In the genomic region with DNA sequence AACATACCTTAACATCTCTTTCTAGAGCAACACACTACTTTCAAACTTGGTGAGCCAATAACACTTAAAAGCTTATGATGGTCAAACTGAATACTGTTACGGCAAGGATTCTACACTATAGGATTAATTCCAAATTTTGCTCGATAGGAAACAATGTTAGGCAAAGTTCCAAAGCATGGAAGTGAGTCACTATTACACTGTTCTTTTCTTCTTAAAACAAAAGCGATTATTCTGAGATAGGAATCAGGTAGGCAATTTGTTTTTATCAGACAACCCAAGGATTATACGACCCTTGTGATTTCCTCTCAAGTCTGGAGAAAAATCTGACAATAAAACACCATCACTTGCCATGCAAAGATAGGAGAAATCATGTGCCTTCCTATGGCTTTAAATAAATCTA, we compare ENCODE assay signal across 28 cellular contexts.
"Had no signal": no experiment of that assay in that cellular context is flagged by ENCODE, and none has a peak within 500 bp of the region (broad histone marks: within the 10 kb centered on the region; RNA-seq: fewer than 3 reads in every experiment).

No MANE protein-coding gene starts in this region.

- H3K27ac ChIP-seq: ascending aorta, gastrocnemius medialis, heart left ventricle, parathyroid adenoma, tibial artery had no signal

- H3K4me3 Mint-ChIP-seq: activated CD4-positive, alpha-beta T cell treated with anti-CD3 and anti-CD28 coated beads for 36 hours; activated T-cell treated with anti-CD3 and anti-CD28 coated beads, Interleukin-2, amount 50 U/mL, for 24 hours; activated T-helper 17 cell treated with anti-CD3 and anti-CD28 coated beads, Interleukin-2, amount 50 U/mL, for 72 hours; naive B cell; stimulated activated effector memory CD8-positive, alpha-beta T cell treated with anti-CD3 and anti-CD28 coated beads, Interleukin-12 subunit alpha, Interleukin-12 subunit beta, amount 100 ng/mL, for 72 hours; stimulated activated naive CD8-positive, alpha-beta T cell treated with anti-CD3 and anti-CD28 coated beads, Interleukin-15, amount 100 ng/mL, for 72 hours; T-helper 1 cell treated with Interleukin-12 subunit alpha and Interleukin-12 subunit beta and Interleukin-4 antibody, amounts not matched to agents 30 μg/mL and 1 μg/mL, for 36 hours; WTC11 had no signal

- H3K4me1 Mint-ChIP-seq: naive B cell; stimulated activated naive CD8-positive, alpha-beta T cell treated with anti-CD3 and anti-CD28 coated beads, Interleukin-15, amount 100 ng/mL, for 72 hours had no signal

- H3K4me3 ChIP-seq: ascending aorta, gastrocnemius medialis, heart left ventricle, tibial artery had no signal

- H3K27me3 ChIP-seq: ascending aorta, tibial artery had no signal

- H3K9me3 ChIP-seq: ascending aorta, gastrocnemius medialis, heart left ventricle, tibial artery had no signal

- H3K36me3 Mint-ChIP-seq: naive B cell had no signal

- DNase-seq: activated CD4-positive, alpha-beta T cell treated with anti-CD3 and anti-CD28 coated beads for 36 hours; activated CD4-positive, alpha-beta T cell treated with anti-CD3 and anti-CD28 coated beads, Interleukin-2, amount 50 U/mL, for 4 hours; activated CD8-positive, alpha-beta memory T cell treated with anti-CD3 and anti-CD28 coated beads for 24 hours; activated CD8-positive, alpha-beta memory T cell treated with anti-CD3 and anti-CD28 coated beads, Interleukin-2, amount 50 U/mL, for 4 hours; activated T-cell treated with anti-CD3 and anti-CD28 coated beads, Interleukin-2, amount 50 U/mL, for 24 hours; cerebellar nuclear complex; cortex of kidney; effector CD4-positive, alpha-beta T cell; erythroblast; gastrocnemius medialis; heart left ventricle; islet precursor cell; left colon; mesendoderm; naive B cell; nucleus accumbens; small intestine; stimulated activated CD4-positive, alpha-beta T cell treated with anti-CD3 and anti-CD28 coated beads, Interleukin-2, amount 100 ng/mL, for 24 hours; stimulated activated naive CD8-positive, alpha-beta T cell treated with anti-CD3 and anti-CD28 coated beads, Interleukin-15, amount 100 ng/mL, for 72 hours; T1000; tibial artery had no signal

- H3K4me1 ChIP-seq: ascending aorta, gastrocnemius medialis, heart left ventricle, tibial artery had no signal

- H3K27ac Mint-ChIP-seq: activated CD4-positive, alpha-beta T cell treated with anti-CD3 and anti-CD28 coated beads for 36 hours; activated naive CD4-positive, alpha-beta T cell treated with anti-CD3 and anti-CD28 coated beads, Interleukin-2, amount 50 U/mL, for 72 hours; activated T-helper 17 cell treated with anti-CD3 and anti-CD28 coated beads, Interleukin-2, amount 50 U/mL, for 72 hours; naive B cell; stimulated activated effector memory CD8-positive, alpha-beta T cell treated with anti-CD3 and anti-CD28 coated beads, Interleukin-12 subunit alpha, Interleukin-12 subunit beta, amount 100 ng/mL, for 72 hours; T-helper 1 cell treated with Interleukin-12 subunit alpha and Interleukin-12 subunit beta and Interleukin-4 antibody, amounts not matched to agents 30 μg/mL and 1 μg/mL, for 36 hours; WTC11 had no signal

- H3K27me3 Mint-ChIP-seq: activated CD4-positive, alpha-beta T cell treated with anti-CD3 and anti-CD28 coated beads for 36 hours; activated T-helper 17 cell treated with anti-CD3 and anti-CD28 coated beads, Interleukin-2, amount 50 U/mL, for 72 hours; naive B cell; stimulated activated naive CD8-positive, alpha-beta T cell treated with anti-CD3 and anti-CD28 coated beads, Interleukin-15, amount 100 ng/mL, for 72 hours had no signal

- H3K9me3 Mint-ChIP-seq: activated naive CD4-positive, alpha-beta T cell treated with anti-CD3 and anti-CD28 coated beads, Interleukin-2, amount 50 U/mL, for 72 hours; activated T-cell treated with anti-CD3 and anti-CD28 coated beads, Interleukin-2, amount 50 U/mL, for 24 hours; activated T-helper 17 cell treated with anti-CD3 and anti-CD28 coated beads, Interleukin-2, amount 50 U/mL, for 72 hours; naive B cell; stimulated activated effector memory CD8-positive, alpha-beta T cell treated with anti-CD3 and anti-CD28 coated beads, Interleukin-12 subunit alpha, Interleukin-12 subunit beta, amount 100 ng/mL, for 72 hours; stimulated activated naive CD8-positive, alpha-beta T cell treated with anti-CD3 and anti-CD28 coated beads, Interleukin-15, amount 100 ng/mL, for 72 hours; T-helper 1 cell treated with Interleukin-12 subunit alpha and Interleukin-12 subunit beta and Interleukin-4 antibody, amounts not matched to agents 30 μg/mL and 1 μg/mL, for 36 hours; WTC11 had no signal
